Comparison of ENCODE assay signal across 8 cellular contexts in genomic region chr16:83113317-83113716, GRCh38.
DNase-seq lines count a peak whose midpoint lies in the region; ATAC-seq, FAIRE-seq and TF ChIP-seq lines count a peak whose summit lies in the region.

No MANE protein-coding gene starts in this region.

- H3K27me3 ChIP-seq in brain microvascular endothelial cell (replicated peaks), result no peaks in the 10 kb centered on the region

- FAIRE-seq in HTR-8/SVneo (lab: Jason Lieb, UNC) (no peak), RCC 7860 (lab: Jason Lieb, UNC) (no peak)

- peak; percentile 76 for ATAC-seq in left lobe of liver
- ATAC-seq in HG03039 (IDR thresholded peaks at IDR 0.05; ENCODE audit: unreplicated experiment), result no peak
- no peak for ATAC-seq in HG02852 (IDR thresholded peaks at IDR 0.05; ENCODE audit: unreplicated experiment)

- no peak overlapping the region for H3K27ac ChIP-seq in brain microvascular endothelial cell

- H3K36me3 ChIP-seq in brain microvascular endothelial cell (replicated peaks), result no peaks in the 10 kb centered on the region

- DNase-seq in C1 segment of cervical spinal cord (lab: John Stamatoyannopoulos, UW), result peak in 9 of 14 donors; percentile 2 to 53 (median 29)
- DNase-seq in HTR-8/SVneo (ENCODE audit: insufficient read length, low spot score), result peak; percentile 25
- peak; percentile 32 for DNase-seq in brain microvascular endothelial cell
- no peak for DNase-seq in left lobe of liver (ENCODE audit: low spot score)
- DNase-seq in RCC 7860 (ENCODE audit: low spot score), result no peak
- DNase-seq in H4 (ENCODE audit: low spot score), result no peak

- in situ Hi-C loops in brain microvascular endothelial cell (cut with HindIII; ENCODE audit: low pct_ligation_motif_present, low sequenced_read_pairs), result no loop called here

- TF ChIP-seq CTCF in brain microvascular endothelial cell (IDR thresholded peaks at IDR 0.05; ENCODE audit: low read depth, low read length, missing control alignments), result peak; percentile 84

- H3K4me3 ChIP-seq in brain microvascular endothelial cell (ENCODE audit: low read depth, low read length), result no peak overlapping the region

Comparison
In these comparisons a context has a peak if more than half of its experiments do, and no peak if none do; other contexts are left out.
1. DNase-seq: peak in C1 segment of cervical spinal cord (9 of 14), HTR-8/SVneo (single experiment) and brain microvascular endothelial cell (single experiment); none in left lobe of liver (single experiment), RCC 7860 (single experiment) and H4 (single experiment).